In genomic region chr12:122187466-122187865, GRCh38 we compare ENCODE assay signal across 2 cellular contexts.
TF ChIP-seq lines count a peak whose summit lies in the region.

No MANE protein-coding gene starts in this region.

TF ChIP-seq in GM23338, 12 proteins besides CTCF, POLR2A, EP300 and RAD21:
- TF ChIP-seq EZH2phosphoT487 (IDR thresholded peaks at IDR 0.05; ENCODE audit: unreplicated experiment) = no peak
- no peak for TF ChIP-seq ETS1 (IDR thresholded peaks at IDR 0.05)
- no peak for TF ChIP-seq ZNF462 (CRISPR knock-in tag; IDR thresholded peaks at IDR 0.05)
- no peak for TF ChIP-seq ZNF331 (CRISPR knock-in tag; IDR thresholded peaks at IDR 0.05; ENCODE audit: low read depth)
- TF ChIP-seq NANOG (IDR thresholded peaks at IDR 0.05; ENCODE audit: borderline replicate concordance) = no peak
- TF ChIP-seq EZH2 (IDR thresholded peaks at IDR 0.05; ENCODE audit: low read depth, unreplicated experiment) = no peak
- no peak for TF ChIP-seq JUNB (IDR thresholded peaks at IDR 0.05; ENCODE audit: unreplicated experiment)
- TF ChIP-seq REST (IDR thresholded peaks at IDR 0.05; ENCODE audit: unreplicated experiment) = no peak
- no peak for TF ChIP-seq POLR2AphosphoS5 (IDR thresholded peaks at IDR 0.05; ENCODE audit: low read depth)
- TF ChIP-seq CREB1 (CRISPR knock-in tag; IDR thresholded peaks at IDR 0.05; ENCODE audit: low read depth) = no peak
- TF ChIP-seq ZNF114 (CRISPR knock-in tag; IDR thresholded peaks at IDR 0.05) = no peak

TF ChIP-seq in H1, 55 proteins besides CTCF, POLR2A, EP300 and RAD21:
- TF ChIP-seq SUZ12 (IDR thresholded peaks at IDR 0.05; ENCODE audit: low read length) (no peak), TCF12 (IDR thresholded peaks at IDR 0.05; ENCODE audit: low read depth, low read length) (no peak), SIRT6 (IDR thresholded peaks at IDR 0.05; ENCODE audit: low read length) (no peak), EGR1 (IDR thresholded peaks at IDR 0.05; ENCODE audit: borderline replicate concordance, low read depth, low read length) (no peak), CBX8 (IDR thresholded peaks at IDR 0.05; ENCODE audit: borderline replicate concordance, low read depth, low read length) (no peak), CEBPB (IDR thresholded peaks at IDR 0.05; ENCODE audit: low read depth, low read length) (no peak), BRCA1 (IDR thresholded peaks at IDR 0.05; ENCODE audit: low read depth, low read length) (no peak), RNF2 (IDR thresholded peaks at IDR 0.05; ENCODE audit: borderline replicate concordance, low read depth, low read length, missing control alignments, poor library complexity, severe bottlenecking) (no peak), RXRA (IDR thresholded peaks at IDR 0.05; ENCODE audit: insufficient read depth, low read depth, low read length) (no peak), MAX (IDR thresholded peaks at IDR 0.05) (no peak), USF2 (IDR thresholded peaks at IDR 0.05; ENCODE audit: low read length) (no peak), BACH1 (IDR thresholded peaks at IDR 0.05; ENCODE audit: low read length) (no peak), ATF2 (IDR thresholded peaks at IDR 0.05; ENCODE audit: low read length) (no peak)
